In the genomic region with DNA sequence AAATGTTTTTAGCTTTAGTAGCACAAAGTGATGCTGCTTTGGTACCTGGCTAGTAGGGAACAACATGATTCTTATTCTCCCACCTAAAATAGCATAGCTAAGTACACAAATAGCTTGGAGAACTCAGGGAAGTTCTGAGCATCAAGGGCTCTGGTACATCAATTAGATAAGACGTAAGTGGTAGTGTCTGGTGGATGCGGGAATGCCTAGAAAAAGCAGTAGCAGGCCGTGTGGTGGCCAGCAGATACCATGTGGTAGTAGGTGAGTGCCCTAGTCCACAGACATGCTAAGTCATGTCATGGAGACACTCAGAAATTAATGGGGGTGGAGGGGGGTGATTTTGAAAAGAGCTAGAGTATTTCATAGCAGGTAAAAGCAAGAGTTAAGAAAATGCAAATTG, we compare ENCODE assay signal across 19 cellular contexts.
DNase-seq lines count a peak whose midpoint lies in the region; ATAC-seq and TF ChIP-seq lines count a peak whose summit lies in the region.
"Had no signal": no experiment of that assay in that cellular context is flagged by ENCODE, and none has a peak within 500 bp of the region (broad histone marks: within the 10 kb centered on the region; RNA-seq: fewer than 3 reads in every experiment).

No MANE protein-coding gene starts in this region.

- H3K27ac ChIP-seq in right atrium auricular region, result no peak overlapping the region
- peak overlapping the region in 3 of 11 experiments; percentile 12 to 41 (median 41); a peak in 3 of 22 replicates for H3K27ac ChIP-seq in BLaER1 treated with 17β-estradiol and CSF1 and Interleukin-3, amounts not matched to agents 10 nM and 100 nM
- peak overlapping the region; percentile 85 for H3K27ac ChIP-seq in SJSA1
- H3K27ac ChIP-seq: HL-60 had no signal

- ATAC-seq in left cardiac atrium, result peak; percentile 54 to 57
- ATAC-seq in GM21447 (IDR thresholded peaks at IDR 0.05; ENCODE audit: unreplicated experiment), result no peak
- ATAC-seq in stimulated activated memory B cell treated with anti-CD40 and anti-IgM and Interleukin-4, amounts not matched to agents 10 μg/mL and 1 μg/mL and 100 μg/mL, for 72 hours, result no peak
- ATAC-seq: GM23338, HCT116, K562 had no signal

- H3K9me3 ChIP-seq in right atrium auricular region (no peaks in the 10 kb centered on the region), SJSA1 (replicated peaks) (no peaks in the 10 kb centered on the region)
- H3K9me3 ChIP-seq in BLaER1 treated with 17β-estradiol and CSF1 and Interleukin-3, amounts not matched to agents 10 nM and 100 nM (replicated peaks in 1 of 11), result peaks cover 0 to 24% (median 10%) of the 10 kb centered on the region in 11 experiments; a peak in 13 of 22 replicates

- no peak for TF ChIP-seq CTCF in right atrium auricular region (IDR thresholded peaks at IDR 0.05)
- no peak for TF ChIP-seq CTCF in neural crest cell (conservative IDR thresholded peaks at IDR 0.05)

- no peaks in the 10 kb centered on the region for H3K36me3 Mint-ChIP-seq in neural crest cell (ENCODE audit: low read depth)
- H3K36me3 Mint-ChIP-seq in stimulated activated memory B cell treated with anti-CD40 and anti-IgM and Interleukin-4, amounts not matched to agents 10 μg/mL and 1 μg/mL and 100 μg/mL, for 72 hours, result no peaks in the 10 kb centered on the region
- H3K36me3 Mint-ChIP-seq: CD14-positive monocyte; CD4-positive, alpha-beta memory T cell had no signal

- H3K27ac Mint-ChIP-seq in neural crest cell (ENCODE audit: unreplicated experiment), result peak overlapping the region; percentile 59
- no peak overlapping the region for H3K27ac Mint-ChIP-seq in stimulated activated memory B cell treated with anti-CD40 and anti-IgM and Interleukin-4, amounts not matched to agents 10 μg/mL and 1 μg/mL and 100 μg/mL, for 72 hours
- H3K27ac Mint-ChIP-seq: B cell; CD14-positive monocyte; CD4-positive, alpha-beta memory T cell; GM23338; HFFc6 had no signal

- no peak overlapping the region for H3K4me3 Mint-ChIP-seq in neural crest cell
- no peak overlapping the region for H3K4me3 Mint-ChIP-seq in stimulated activated memory B cell treated with anti-CD40 and anti-IgM and Interleukin-4, amounts not matched to agents 10 μg/mL and 1 μg/mL and 100 μg/mL, for 72 hours
- H3K4me3 Mint-ChIP-seq: B cell; CD4-positive, alpha-beta memory T cell; GM23338; HFFc6 had no signal

- intact Hi-C loops in left cardiac atrium (cut with DNase I), result loop anchor here in 1 of 2 donors (10.0 kb wide), 1 partner anchor 634 kb away; no protein-coding TSS in a partner anchor

- H3K9me3 Mint-ChIP-seq in neural crest cell, result peaks cover 2% of the 10 kb centered on the region
- no peaks in the 10 kb centered on the region for H3K9me3 Mint-ChIP-seq in stimulated activated memory B cell treated with anti-CD40 and anti-IgM and Interleukin-4, amounts not matched to agents 10 μg/mL and 1 μg/mL and 100 μg/mL, for 72 hours
- H3K9me3 Mint-ChIP-seq: GM23338, HFFc6 had no signal

- no peak overlapping the region for H3K9ac ChIP-seq in BLaER1 treated with 17β-estradiol and CSF1 and Interleukin-3, amounts not matched to agents 10 nM and 100 nM

- peak overlapping the region in 10 of 11 experiments; percentile 8 to 60 (median 52); a peak in 15 of 22 replicates for H3K4me2 ChIP-seq in BLaER1 treated with 17β-estradiol and CSF1 and Interleukin-3, amounts not matched to agents 10 nM and 100 nM
- H3K4me2 ChIP-seq: GM23338 had no signal

- H3K36me3 ChIP-seq in right atrium auricular region (no peaks in the 10 kb centered on the region), SJSA1 (no peaks in the 10 kb centered on the region)
- H3K36me3 ChIP-seq in BLaER1 treated with 17β-estradiol and CSF1 and Interleukin-3, amounts not matched to agents 10 nM and 100 nM, result no peaks in the 10 kb centered on the region

- H3K4me3 ChIP-seq in right atrium auricular region (no peak overlapping the region), SJSA1 (no peak overlapping the region)
- H3K4me3 ChIP-seq in BLaER1 treated with 17β-estradiol and CSF1 and Interleukin-3, amounts not matched to agents 10 nM and 100 nM, result no peak overlapping the region
- H3K4me3 ChIP-seq: GM23338, K562 had no signal

- no peaks in the 10 kb centered on the region for H4K20me1 ChIP-seq in BLaER1 treated with 17β-estradiol and CSF1 and Interleukin-3, amounts not matched to agents 10 nM and 100 nM

- H3K27me3 ChIP-seq in right atrium auricular region, result no peaks in the 10 kb centered on the region
- no peaks in the 10 kb centered on the region for H3K27me3 ChIP-seq in BLaER1 treated with 17β-estradiol and CSF1 and Interleukin-3, amounts not matched to agents 10 nM and 100 nM
- H3K27me3 ChIP-seq in SJSA1 (replicated peaks), result no peaks in the 10 kb centered on the region

- H3K4me1 Mint-ChIP-seq in neural crest cell, result peaks cover 14% of the 10 kb centered on the region
- H3K4me1 Mint-ChIP-seq in stimulated activated memory B cell treated with anti-CD40 and anti-IgM and Interleukin-4, amounts not matched to agents 10 μg/mL and 1 μg/mL and 100 μg/mL, for 72 hours, result peaks cover 10% of the 10 kb centered on the region
- H3K4me1 Mint-ChIP-seq: B cell; CD14-positive monocyte; CD4-positive, alpha-beta memory T cell had no signal

- no peak for DNase-seq in left cardiac atrium
- no peak for DNase-seq in right atrium auricular region (ENCODE audit: low spot score)
- DNase-seq in SJSA1 (ENCODE audit: low read depth in 1 of 2, low spot score in 2 of 2), result no peak
- DNase-seq in neural crest cell (ENCODE audit: low read depth, low spot score), result no peak
- DNase-seq: CD4-positive, alpha-beta memory T cell; DMS153; DMS79; GDM1; H7; HFFc6 had no signal

- H3K27me3 Mint-ChIP-seq in neural crest cell (ENCODE audit: low read depth), result no peaks in the 10 kb centered on the region
- H3K27me3 Mint-ChIP-seq in stimulated activated memory B cell treated with anti-CD40 and anti-IgM and Interleukin-4, amounts not matched to agents 10 μg/mL and 1 μg/mL and 100 μg/mL, for 72 hours, result no peaks in the 10 kb centered on the region

- peaks cover 0 to 11% of the 10 kb centered on the region in 2 donors for H3K4me1 ChIP-seq in right atrium auricular region
- peaks cover 32 to 63% (median 55%) of the 10 kb centered on the region in 10 experiments for H3K4me1 ChIP-seq in BLaER1 treated with 17β-estradiol and CSF1 and Interleukin-3, amounts not matched to agents 10 nM and 100 nM
- peaks cover 54% of the 10 kb centered on the region for H3K4me1 ChIP-seq in SJSA1 (replicated peaks)

Comparison
In these comparisons a context has a peak if more than half of its experiments do, and no peak if none do; other contexts are left out.
1. ATAC-seq: peak in left cardiac atrium (2 of 2); none in GM21447 (single experiment) and stimulated activated memory B cell treated with anti-CD40 and anti-IgM and Interleukin-4, amounts not matched to agents 10 μg/mL and 1 μg/mL and 100 μg/mL, for 72 hours (single experiment).